Comparison of ENCODE assay signal across 8 cellular contexts in the genomic region with DNA sequence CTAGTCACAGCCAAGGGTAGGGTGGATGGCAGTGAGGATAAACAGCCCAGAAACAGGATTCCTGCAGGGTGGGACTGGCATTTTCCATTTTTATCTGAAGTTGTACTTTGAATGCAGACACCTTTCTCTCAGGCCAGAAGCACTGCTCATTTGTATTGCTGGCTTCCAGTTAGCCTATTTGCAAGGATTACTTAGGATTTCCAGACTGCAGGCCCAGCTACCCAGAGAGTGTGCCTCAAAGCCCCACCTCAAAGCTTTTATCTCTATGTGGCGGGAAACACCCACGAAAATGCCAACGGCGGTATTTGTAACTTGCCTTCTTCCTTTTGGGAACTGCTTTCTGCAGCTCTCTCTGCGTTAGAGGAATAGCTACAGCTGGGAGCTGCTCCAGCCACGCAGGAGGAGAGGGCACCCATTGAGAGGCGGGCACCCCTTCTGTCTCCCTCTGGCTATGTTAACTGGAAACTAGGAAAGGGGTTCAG.
DNase-seq lines count a peak whose midpoint lies in the region; ATAC-seq and TF ChIP-seq lines count a peak whose summit lies in the region.

No MANE protein-coding gene starts in this region.

- H3K9me3 ChIP-seq in BE2C (no peaks in the 10 kb centered on the region), neural progenitor cell (ENCODE audit: low read depth) (no peaks in the 10 kb centered on the region)

- DNase-seq in BE2C (no peak), fibroblast of gingiva (ENCODE audit: low read depth) (peak; percentile 36), neural progenitor cell (ENCODE audit: low spot score) (peak; percentile 52), NCI-H2081 treated with DMSO at 0.1 percent for 48 hours (lab: John Stamatoyannopoulos, UW) (no peak), NCI-H446 (lab: John Stamatoyannopoulos, UW) (no peak)
- peak; percentile 80 for DNase-seq in activated CD4-positive, alpha-beta T cell treated with anti-CD3 and anti-CD28 coated beads, Interleukin-2, amount 10 ng/mL, durations not matched to agents 24 days and 14 days

- H3K4me3 ChIP-seq in BE2C (ENCODE audit: low read depth, low read length) = peak overlapping the region; percentile 36
- H3K4me3 ChIP-seq in neural progenitor cell = peak overlapping the region; percentile 45

- peaks cover 13% of the 10 kb centered on the region for H3K79me2 ChIP-seq in neural progenitor cell (ENCODE audit: low read depth)

- peak overlapping the region; percentile 78 for H3K27ac ChIP-seq in neural progenitor cell

- intact Hi-C loops in activated CD4-positive, alpha-beta T cell treated with anti-CD3 and anti-CD28 coated beads, Interleukin-2, amount 10 ng/mL, durations not matched to agents 24 days and 14 days (cut with micrococcal nuclease) = loop anchor here (1.0 to 10.0 kb wide), 16 partner anchors 8 to 622 kb away; no protein-coding TSS in a partner anchor

- H3F3A ChIP-seq in neural progenitor cell (ENCODE audit: low read depth) = peaks cover 45% of the 10 kb centered on the region

- no peaks in the 10 kb centered on the region; the same call in 1 of the 2 replicates for H3K4me1 ChIP-seq in BE2C
- H3K4me1 ChIP-seq in neural progenitor cell = peaks cover 59% of the 10 kb centered on the region

- peak overlapping the region; percentile 89 for H3K4me3 Mint-ChIP-seq in activated CD4-positive, alpha-beta T cell treated with anti-CD3 and anti-CD28 coated beads, Interleukin-2, amount 10 ng/mL, durations not matched to agents 24 days and 14 days
- H3K4me3 Mint-ChIP-seq in neural progenitor cell = peak overlapping the region; percentile 89

- H3K4me2 ChIP-seq in neural progenitor cell = peak overlapping the region; percentile 83

- peaks cover 42% of the 10 kb centered on the region for H3K4me1 Mint-ChIP-seq in activated CD4-positive, alpha-beta T cell treated with anti-CD3 and anti-CD28 coated beads, Interleukin-2, amount 10 ng/mL, durations not matched to agents 24 days and 14 days
- H3K4me1 Mint-ChIP-seq in neural progenitor cell = peaks cover 75% of the 10 kb centered on the region

- H3K27me3 ChIP-seq in BE2C = no peaks in the 10 kb centered on the region
- H3K27me3 ChIP-seq in neural progenitor cell = no peaks in the 10 kb centered on the region

- H3K9me3 Mint-ChIP-seq in activated CD4-positive, alpha-beta T cell treated with anti-CD3 and anti-CD28 coated beads, Interleukin-2, amount 10 ng/mL, durations not matched to agents 24 days and 14 days = no peaks in the 10 kb centered on the region
- no peaks in the 10 kb centered on the region for H3K9me3 Mint-ChIP-seq in neural progenitor cell

- no peak overlapping the region for H3K9ac ChIP-seq in neural progenitor cell

- peak overlapping the region; percentile 97 for H3K27ac Mint-ChIP-seq in activated CD4-positive, alpha-beta T cell treated with anti-CD3 and anti-CD28 coated beads, Interleukin-2, amount 10 ng/mL, durations not matched to agents 24 days and 14 days
- peak overlapping the region; percentile 98 for H3K27ac Mint-ChIP-seq in neural progenitor cell

- H4K20me1 ChIP-seq in neural progenitor cell (ENCODE audit: low read depth) = no peaks in the 10 kb centered on the region

- peak; percentile 1 for ATAC-seq in HG03139 (IDR thresholded peaks at IDR 0.05; ENCODE audit: unreplicated experiment)
- ATAC-seq in HG03025 (IDR thresholded peaks at IDR 0.05; ENCODE audit: low FRiP score, unreplicated experiment) = no peak

- no peak overlapping the region for H2AFZ ChIP-seq in neural progenitor cell (replicated peaks)

- H3K36me3 ChIP-seq in BE2C (no peaks in the 10 kb centered on the region), neural progenitor cell (no peaks in the 10 kb centered on the region)

- H3K27me3 Mint-ChIP-seq in activated CD4-positive, alpha-beta T cell treated with anti-CD3 and anti-CD28 coated beads, Interleukin-2, amount 10 ng/mL, durations not matched to agents 24 days and 14 days = no peaks in the 10 kb centered on the region
- H3K27me3 Mint-ChIP-seq in neural progenitor cell (ENCODE audit: insufficient read depth, low read depth) = peaks cover 3% of the 10 kb centered on the region

- H3K36me3 Mint-ChIP-seq in activated CD4-positive, alpha-beta T cell treated with anti-CD3 and anti-CD28 coated beads, Interleukin-2, amount 10 ng/mL, durations not matched to agents 24 days and 14 days (ENCODE audit: low read depth) = peaks cover 19% of the 10 kb centered on the region
- peaks cover 4% of the 10 kb centered on the region for H3K36me3 Mint-ChIP-seq in neural progenitor cell

- TF ChIP-seq CTCF in BE2C (IDR thresholded peaks at IDR 0.05; ENCODE audit: low read depth, low read length) (no peak), neural progenitor cell (IDR thresholded peaks at IDR 0.05) (no peak)

Comparison
In these comparisons a context has a peak if more than half of its experiments do, and no peak if none do; other contexts are left out.
1. DNase-seq: peak in activated CD4-positive, alpha-beta T cell treated with anti-CD3 and anti-CD28 coated beads, Interleukin-2, amount 10 ng/mL, durations not matched to agents 24 days and 14 days (single experiment), fibroblast of gingiva (single experiment) and neural progenitor cell (single experiment); none in BE2C (single experiment), NCI-H2081 treated with DMSO at 0.1 percent for 48 hours (single experiment) and NCI-H446 (0 of 2).